10 cellular contexts compared by ENCODE assay signal in the genomic region with DNA sequence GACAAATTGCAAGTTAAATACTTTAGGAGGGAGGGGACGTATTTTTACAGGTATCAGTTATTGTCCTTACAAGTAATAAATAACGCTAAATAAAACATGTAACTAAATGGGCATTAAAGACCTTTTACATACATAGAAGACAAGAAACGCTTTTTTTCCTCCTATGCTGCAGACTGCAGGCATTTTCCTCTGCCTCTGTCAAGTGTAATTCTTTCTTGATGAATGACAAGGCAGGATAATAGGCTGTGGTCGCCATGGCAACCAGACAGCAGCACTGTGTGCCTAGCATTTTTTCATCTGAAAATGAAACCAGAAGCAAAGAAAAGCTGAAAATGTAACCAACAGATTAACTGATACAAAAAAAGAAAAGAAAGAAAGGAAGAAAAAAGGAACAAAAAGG. TPM values are rescaled to one million over a fixed set of nuclear protein-coding genes. Genes with fewer than 3 reads are reported as not detected.
DNase-seq lines count a peak whose midpoint lies in the region; ATAC-seq, FAIRE-seq and TF ChIP-seq lines count a peak whose summit lies in the region.
"Had no signal": no experiment of that assay in that cellular context is flagged by ENCODE, and none has a peak within 500 bp of the region (broad histone marks: within the 10 kb centered on the region; RNA-seq: fewer than 3 reads in every experiment).

No MANE protein-coding gene starts in this region.

- H3K4me1 Mint-ChIP-seq in activated CD4-positive, alpha-beta T cell treated with anti-CD3 and anti-CD28 coated beads, Interleukin-2, amount 10 ng/mL, durations not matched to agents 24 days and 14 days, result no peaks in the 10 kb centered on the region
- H3K4me1 Mint-ChIP-seq in progenitor cell of endocrine pancreas (ENCODE audit: low read depth), result peaks cover 29% of the 10 kb centered on the region
- H3K4me1 Mint-ChIP-seq: memory B cell had no signal

- no peaks in the 10 kb centered on the region for H3K9me3 Mint-ChIP-seq in activated CD4-positive, alpha-beta T cell treated with anti-CD3 and anti-CD28 coated beads, Interleukin-2, amount 10 ng/mL, durations not matched to agents 24 days and 14 days
- peaks cover 3% of the 10 kb centered on the region for H3K9me3 Mint-ChIP-seq in progenitor cell of endocrine pancreas (ENCODE audit: low read depth)
- H3K9me3 Mint-ChIP-seq: memory B cell had no signal

- ATAC-seq in GM18907 (IDR thresholded peaks at IDR 0.05; ENCODE audit: unreplicated experiment) (no peak), GM19324 (IDR thresholded peaks at IDR 0.05; ENCODE audit: low FRiP score, unreplicated experiment) (no peak)

- POLR2A ChIA-PET in RWPE1 (lab: Yijun Ruan, JAX; ENCODE audit: low non-redundant PET), result no interaction called here

- peak; percentile 3 for FAIRE-seq in frontal cortex (lab: Jason Lieb, UNC)

- H3K27ac Mint-ChIP-seq in activated CD4-positive, alpha-beta T cell treated with anti-CD3 and anti-CD28 coated beads, Interleukin-2, amount 10 ng/mL, durations not matched to agents 24 days and 14 days, result no peak overlapping the region
- H3K27ac Mint-ChIP-seq in progenitor cell of endocrine pancreas, result peak overlapping the region; percentile 73
- H3K27ac Mint-ChIP-seq: memory B cell had no signal

- no peak overlapping the region for H3K27ac ChIP-seq in RWPE1
- H3K27ac ChIP-seq: SK-N-MC had no signal

- intact Hi-C loops in activated CD4-positive, alpha-beta T cell treated with anti-CD3 and anti-CD28 coated beads, Interleukin-2, amount 10 ng/mL, durations not matched to agents 24 days and 14 days (cut with micrococcal nuclease), result no loop called here

- CTCF ChIA-PET in RWPE1 (lab: Yijun Ruan, JAX), result no interaction called here

- DNase-seq in activated CD4-positive, alpha-beta T cell treated with anti-CD3 and anti-CD28 coated beads, Interleukin-2, amount 10 ng/mL, durations not matched to agents 24 days and 14 days, result peak; percentile 66
- no peak for DNase-seq in activated CD4-positive, alpha-beta T cell treated with anti-CD3 and anti-CD28 coated beads, Interleukin-2, amount 50 U/mL, for 4 hours
- DNase-seq in RWPE1 (ENCODE audit: low spot score) (peak; percentile 46), frontal cortex (ENCODE audit: low spot score in 2 of 2) (peak in 1 of 2 donors; percentile 30), progenitor cell of endocrine pancreas (ENCODE audit: low spot score, unreplicated experiment) (peak; percentile 46)
- no peak for DNase-seq in activated CD4-positive, CD25-positive, alpha-beta regulatory T cell treated with anti-CD3 and anti-CD28 coated beads, Interleukin-2, amount 50 U/mL, for 72 hours

- peaks cover 3% of the 10 kb centered on the region for H3K27me3 Mint-ChIP-seq in activated CD4-positive, alpha-beta T cell treated with anti-CD3 and anti-CD28 coated beads, Interleukin-2, amount 10 ng/mL, durations not matched to agents 24 days and 14 days
- peaks cover 2% of the 10 kb centered on the region for H3K27me3 Mint-ChIP-seq in progenitor cell of endocrine pancreas

- no peak overlapping the region for H3K4me3 Mint-ChIP-seq in activated CD4-positive, alpha-beta T cell treated with anti-CD3 and anti-CD28 coated beads, Interleukin-2, amount 10 ng/mL, durations not matched to agents 24 days and 14 days
- no peak overlapping the region for H3K4me3 Mint-ChIP-seq in progenitor cell of endocrine pancreas (ENCODE audit: low read depth)
- H3K4me3 Mint-ChIP-seq: memory B cell had no signal

- no peaks in the 10 kb centered on the region for H3K36me3 Mint-ChIP-seq in activated CD4-positive, alpha-beta T cell treated with anti-CD3 and anti-CD28 coated beads, Interleukin-2, amount 10 ng/mL, durations not matched to agents 24 days and 14 days (ENCODE audit: low read depth)
- H3K36me3 Mint-ChIP-seq in progenitor cell of endocrine pancreas (ENCODE audit: insufficient read depth), result no peaks in the 10 kb centered on the region
- H3K36me3 Mint-ChIP-seq: memory B cell had no signal

- no peak for TF ChIP-seq CTCF in RWPE1 (conservative IDR thresholded peaks at IDR 0.05; ENCODE audit: low read depth)
- TF ChIP-seq CTCF in progenitor cell of endocrine pancreas (IDR thresholded peaks at IDR 0.05; ENCODE audit: unreplicated experiment), result no peak

RNA-seq across cellular contexts. Expression of gene BLID, which starts 46.1 kb away (rescaled TPM):
- not detected in 2 replicates for total RNA-seq in activated CD4-positive, alpha-beta T cell treated with anti-CD3 and anti-CD28 coated beads, Interleukin-2, amount 10 ng/mL, durations not matched to agents 24 days and 14 days
- 1.2 TPM for total RNA-seq in frontal cortex
- not detected in 2 replicates for total RNA-seq in progenitor cell of endocrine pancreas

Comparison
In these comparisons a context has a peak if more than half of its experiments do, and no peak if none do; other contexts are left out.
1. DNase-seq: peak in activated CD4-positive, alpha-beta T cell treated with anti-CD3 and anti-CD28 coated beads, Interleukin-2, amount 10 ng/mL, durations not matched to agents 24 days and 14 days (single experiment), RWPE1 (single experiment) and progenitor cell of endocrine pancreas (single experiment); none in activated CD4-positive, alpha-beta T cell treated with anti-CD3 and anti-CD28 coated beads, Interleukin-2, amount 50 U/mL, for 4 hours (0 of 2) and activated CD4-positive, CD25-positive, alpha-beta regulatory T cell treated with anti-CD3 and anti-CD28 coated beads, Interleukin-2, amount 50 U/mL, for 72 hours (single experiment).